In the genomic region with DNA sequence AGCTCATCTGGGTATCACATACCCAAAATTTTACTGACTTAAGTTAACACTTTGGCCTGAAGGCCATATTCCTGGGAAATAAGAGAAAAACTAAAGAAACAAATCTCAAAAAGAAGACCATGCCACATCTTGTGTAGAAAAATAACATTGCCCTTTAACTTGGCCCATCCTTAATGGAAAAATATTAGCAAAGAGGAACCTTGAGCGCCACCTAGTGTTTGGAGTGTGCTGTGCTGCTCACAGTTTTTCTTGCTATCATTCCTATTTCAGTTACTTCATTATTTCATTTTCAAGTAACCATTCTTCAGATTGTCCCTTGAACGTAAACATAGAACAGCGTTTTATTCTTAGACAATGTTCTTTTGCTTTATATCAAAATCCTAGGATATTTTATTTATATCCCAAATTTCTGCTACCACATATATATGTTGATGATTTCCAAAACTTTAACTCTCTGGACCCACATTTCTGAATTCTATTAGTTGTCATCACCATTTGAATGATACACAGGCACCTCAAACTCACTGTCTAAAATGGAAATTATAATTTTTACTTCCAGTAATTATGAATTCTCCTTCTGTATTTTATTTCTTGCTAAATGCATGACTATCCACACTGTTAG, we compare ENCODE assay signal across 9 cellular contexts.
DNase-seq lines count a peak whose midpoint lies in the region; ATAC-seq, FAIRE-seq and TF ChIP-seq lines count a peak whose summit lies in the region.
"Had no signal": no experiment of that assay in that cellular context is flagged by ENCODE, and none has a peak within 500 bp of the region (broad histone marks: within the 10 kb centered on the region; RNA-seq: fewer than 3 reads in every experiment).

No MANE protein-coding gene starts in this region.

- dilution Hi-C loops in endothelial cell of umbilical vein (cut with MboI; ENCODE audit: extremely low pct_ligation_motif_present, low sequenced_read_pairs): no loop called here

- H3K4me3 ChIP-seq in GM23248 (no peak overlapping the region), LNCaP clone FGC (ENCODE audit: low read depth, low read length) (no peak overlapping the region), SK-N-MC (no peak overlapping the region), endothelial cell of umbilical vein (replicated peaks in 1 of 3; ENCODE audit: insufficient read depth in 1 of 3, low read depth in 1 of 3, low read length in 3 of 3) (no peak overlapping the region)
- H3K4me3 ChIP-seq in naive thymus-derived CD4-positive, alpha-beta T cell (ENCODE audit: low read length): no peak overlapping the region

- H3K27ac Mint-ChIP-seq in naive thymus-derived CD4-positive, alpha-beta T cell: no peak overlapping the region
- H3K27ac Mint-ChIP-seq in activated T-helper 2 cell treated with anti-CD3 and anti-CD28 coated beads, Interferon-gamma antibody, Interleukin-2, Interleukin-4, amounts not matched to agents 10 μg/mL and 5 μg/mL and 100 μg/mL, durations not matched to agents 14 hours and 24 hours and 36 hours: no peak overlapping the region
- H3K27ac Mint-ChIP-seq: memory B cell had no signal

- H3K9me1 ChIP-seq in endothelial cell of umbilical vein (replicated peaks; ENCODE audit: control insufficient read depth, extremely low read depth, insufficient read depth, low read length): no peaks in the 10 kb centered on the region

- H4K20me1 ChIP-seq in GM23248 (ENCODE audit: insufficient read depth) (no peaks in the 10 kb centered on the region), endothelial cell of umbilical vein (replicated peaks; ENCODE audit: control insufficient read depth, extremely low read depth, insufficient read depth, low read length) (no peaks in the 10 kb centered on the region)

- no peak overlapping the region for H2AFZ ChIP-seq in GM23248
- H2AFZ ChIP-seq in endothelial cell of umbilical vein (ENCODE audit: low read depth, low read length): no peak overlapping the region

- H3K79me2 ChIP-seq in GM23248 (ENCODE audit: insufficient read depth) (no peaks in the 10 kb centered on the region), endothelial cell of umbilical vein (ENCODE audit: control insufficient read depth, insufficient read depth, low read length) (no peaks in the 10 kb centered on the region)

- no peak for TF ChIP-seq POLR2A in endothelial cell of umbilical vein (IDR thresholded peaks at IDR 0.05; ENCODE audit: low read depth, low read length)

- H3K9me2 ChIP-seq in GM23248 (ENCODE audit: insufficient read depth): no peaks in the 10 kb centered on the region

- H3K9me3 ChIP-seq in GM23248 (ENCODE audit: low read depth) (no peaks in the 10 kb centered on the region), SK-N-MC (ENCODE audit: low read depth, low read length) (no peaks in the 10 kb centered on the region), endothelial cell of umbilical vein (replicated peaks; ENCODE audit: control insufficient read depth, insufficient read depth, low read length) (no peaks in the 10 kb centered on the region)
- H3K9me3 ChIP-seq in naive thymus-derived CD4-positive, alpha-beta T cell (ENCODE audit: control insufficient read depth in 2 of 3, low read length in 3 of 3): no peaks in the 10 kb centered on the region

- no peaks in the 10 kb centered on the region for H3K27me3 Mint-ChIP-seq in activated T-cell treated with anti-CD3 and anti-CD28 coated beads, Interleukin-2, amount 50 U/mL, for 4 hours (ENCODE audit: low read depth)
- no peaks in the 10 kb centered on the region for H3K27me3 Mint-ChIP-seq in naive thymus-derived CD4-positive, alpha-beta T cell
- H3K27me3 Mint-ChIP-seq in activated T-helper 2 cell treated with anti-CD3 and anti-CD28 coated beads, Interferon-gamma antibody, Interleukin-2, Interleukin-4, amounts not matched to agents 10 μg/mL and 5 μg/mL and 100 μg/mL, durations not matched to agents 14 hours and 24 hours and 36 hours (ENCODE audit: low read depth): no peaks in the 10 kb centered on the region
- H3K27me3 Mint-ChIP-seq: memory B cell had no signal

- POLR2A ChIA-PET in endothelial cell of umbilical vein (lab: Charles Lee): no interaction called here
- POLR2A ChIA-PET in naive thymus-derived CD4-positive, alpha-beta T cell (lab: Charles Lee): no interaction called here

- H3K9ac ChIP-seq in GM23248 (no peak overlapping the region), SK-N-MC (ENCODE audit: insufficient read length) (no peak overlapping the region), endothelial cell of umbilical vein (replicated peaks; ENCODE audit: extremely low read depth, insufficient read depth, low read length) (no peak overlapping the region)

- TF ChIP-seq CTCF in LNCaP clone FGC (IDR thresholded peaks at IDR 0.05; ENCODE audit: control insufficient read depth, extremely low read depth, insufficient read depth) (peak; percentile 85), endothelial cell of umbilical vein (IDR thresholded peaks at IDR 0.05; ENCODE audit: extremely low read depth in 1 of 2, insufficient read depth in 1 of 2, low read depth in 1 of 2, low read length in 2 of 2) (peak; percentile 65 to 76)

- H3F3A ChIP-seq in GM23248 (ENCODE audit: insufficient read depth): no peaks in the 10 kb centered on the region

- DNase-seq in activated T-cell treated with anti-CD3 and anti-CD28 coated beads for 4 hours: peak; percentile 1
- no peak for DNase-seq in activated T-cell treated with anti-CD3 and anti-CD28 coated beads, Interleukin-2, amount 50 U/mL, for 4 hours
- peak; percentile 60 for DNase-seq in GM23248
- DNase-seq in LNCaP clone FGC (ENCODE audit: low read depth): peak; percentile 36
- DNase-seq in SK-N-MC (ENCODE audit: low read depth, low spot score): peak; percentile 35
- DNase-seq in endothelial cell of umbilical vein (ENCODE audit: low read depth, low spot score): peak; percentile 57
- DNase-seq in naive thymus-derived CD4-positive, alpha-beta T cell: peak in 2 of 9 donors; percentile 8
- no peak for DNase-seq in activated T-helper 2 cell treated with anti-CD3 and anti-CD28 coated beads, Interferon-gamma antibody, Interleukin-2, Interleukin-4, amounts not matched to agents 10 μg/mL and 5 μg/mL and 100 μg/mL, durations not matched to agents 14 hours and 24 hours and 36 hours (ENCODE audit: low spot score)

- 2 to 3% methylated on average over 3 of the region's 3 CpGs for WGBS in GM23248 (ENCODE audit: low coverage in 1 of 2, low lambda C conversion rate in 2 of 2, missing lambda C conversion rate in 2 of 2), 2 experiments

- no peaks in the 10 kb centered on the region for H3K9me3 Mint-ChIP-seq in activated T-cell treated with anti-CD3 and anti-CD28 coated beads, Interleukin-2, amount 50 U/mL, for 4 hours
- H3K9me3 Mint-ChIP-seq in naive thymus-derived CD4-positive, alpha-beta T cell: no peaks in the 10 kb centered on the region
- H3K9me3 Mint-ChIP-seq in activated T-helper 2 cell treated with anti-CD3 and anti-CD28 coated beads, Interferon-gamma antibody, Interleukin-2, Interleukin-4, amounts not matched to agents 10 μg/mL and 5 μg/mL and 100 μg/mL, durations not matched to agents 14 hours and 24 hours and 36 hours: no peaks in the 10 kb centered on the region
- H3K9me3 Mint-ChIP-seq: memory B cell had no signal

- H3K4me1 Mint-ChIP-seq in activated T-cell treated with anti-CD3 and anti-CD28 coated beads, Interleukin-2, amount 50 U/mL, for 4 hours (ENCODE audit: low read depth): no peaks in the 10 kb centered on the region
- H3K4me1 Mint-ChIP-seq in naive thymus-derived CD4-positive, alpha-beta T cell: no peaks in the 10 kb centered on the region
- H3K4me1 Mint-ChIP-seq in activated T-helper 2 cell treated with anti-CD3 and anti-CD28 coated beads, Interferon-gamma antibody, Interleukin-2, Interleukin-4, amounts not matched to agents 10 μg/mL and 5 μg/mL and 100 μg/mL, durations not matched to agents 14 hours and 24 hours and 36 hours (ENCODE audit: low read depth): no peaks in the 10 kb centered on the region
- H3K4me1 Mint-ChIP-seq: memory B cell had no signal

- intact Hi-C loops in endothelial cell of umbilical vein (cut with micrococcal nuclease): no loop called here
- intact Hi-C loops in naive thymus-derived CD4-positive, alpha-beta T cell (cut with micrococcal nuclease): loop anchor here in 1 of 2 donors (5.0 kb wide), 1 partner anchor 954 kb away; no protein-coding TSS in a partner anchor
- intact Hi-C loops in activated T-helper 2 cell treated with anti-CD3 and anti-CD28 coated beads, Interferon-gamma antibody, Interleukin-2, Interleukin-4, amounts not matched to agents 10 μg/mL and 5 μg/mL and 100 μg/mL, durations not matched to agents 14 hours and 24 hours and 36 hours (cut with micrococcal nuclease): no loop called here

- no TSS peak for BruUV-seq in endothelial cell of umbilical vein (replicated peaks; lab: Mats Ljungman, UMichigan)

- no peak overlapping the region for H3K4me3 Mint-ChIP-seq in activated T-cell treated with anti-CD3 and anti-CD28 coated beads, Interleukin-2, amount 50 U/mL, for 4 hours
- H3K4me3 Mint-ChIP-seq in naive thymus-derived CD4-positive, alpha-beta T cell: no peak overlapping the region
- no peak overlapping the region for H3K4me3 Mint-ChIP-seq in activated T-helper 2 cell treated with anti-CD3 and anti-CD28 coated beads, Interferon-gamma antibody, Interleukin-2, Interleukin-4, amounts not matched to agents 10 μg/mL and 5 μg/mL and 100 μg/mL, durations not matched to agents 14 hours and 24 hours and 36 hours (ENCODE audit: low read depth)
- H3K4me3 Mint-ChIP-seq: memory B cell had no signal

- in situ Hi-C loops in GM23248 (cut with MboI): no loop called here

- no peak for ATAC-seq in activated T-cell treated with anti-CD3 and anti-CD28 coated beads, Interleukin-2, amount 50 U/mL, for 4 hours
- peak; percentile 34 for ATAC-seq in naive thymus-derived CD4-positive, alpha-beta T cell

- H3K36me3 Mint-ChIP-seq in activated T-cell treated with anti-CD3 and anti-CD28 coated beads, Interleukin-2, amount 50 U/mL, for 4 hours (ENCODE audit: insufficient read depth): no peaks in the 10 kb centered on the region
- H3K36me3 Mint-ChIP-seq in naive thymus-derived CD4-positive, alpha-beta T cell: no peaks in the 10 kb centered on the region
- no peaks in the 10 kb centered on the region for H3K36me3 Mint-ChIP-seq in activated T-helper 2 cell treated with anti-CD3 and anti-CD28 coated beads, Interferon-gamma antibody, Interleukin-2, Interleukin-4, amounts not matched to agents 10 μg/mL and 5 μg/mL and 100 μg/mL, durations not matched to agents 14 hours and 24 hours and 36 hours (ENCODE audit: low read depth)
- H3K36me3 Mint-ChIP-seq: memory B cell had no signal

- no peaks in the 10 kb centered on the region for H3K4me1 ChIP-seq in GM23248 (ENCODE audit: insufficient read depth)
- H3K4me1 ChIP-seq in endothelial cell of umbilical vein (ENCODE audit: control insufficient read depth, extremely low read depth, insufficient read depth, low read length): no peaks in the 10 kb centered on the region
- H3K4me1 ChIP-seq in naive thymus-derived CD4-positive, alpha-beta T cell (ENCODE audit: control insufficient read depth in 2 of 2, insufficient read depth in 2 of 2, low read length in 2 of 2): no peaks in the 10 kb centered on the region

- FAIRE-seq in endothelial cell of umbilical vein (lab: Jason Lieb, UNC): peak; percentile 83

- H3K27me3 ChIP-seq in GM23248 (replicated peaks; ENCODE audit: insufficient read depth) (no peaks in the 10 kb centered on the region), endothelial cell of umbilical vein (ENCODE audit: control insufficient read depth in 2 of 2, insufficient read depth in 2 of 2, low read length in 2 of 2) (no peaks in the 10 kb centered on the region)
- no peaks in the 10 kb centered on the region for H3K27me3 ChIP-seq in naive thymus-derived CD4-positive, alpha-beta T cell (ENCODE audit: control insufficient read depth in 2 of 2, insufficient read depth in 2 of 2, low read length in 2 of 2)

- H3K36me3 ChIP-seq in GM23248 (ENCODE audit: low read depth) (no peaks in the 10 kb centered on the region), SK-N-MC (ENCODE audit: insufficient read depth, low read length) (no peaks in the 10 kb centered on the region), endothelial cell of umbilical vein (ENCODE audit: control insufficient read depth in 2 of 2, extremely low read depth in 1 of 2, insufficient read depth in 2 of 2, low read length in 2 of 2) (no peaks in the 10 kb centered on the region)
- H3K36me3 ChIP-seq in naive thymus-derived CD4-positive, alpha-beta T cell (ENCODE audit: control insufficient read depth in 2 of 3, insufficient read depth in 3 of 3, low read length in 3 of 3): no peaks in the 10 kb centered on the region

- H3K27ac ChIP-seq in GM23248 (no peak overlapping the region), SK-N-MC (no peak overlapping the region), endothelial cell of umbilical vein (ENCODE audit: insufficient read depth, low read depth, low read length) (no peak overlapping the region)
- no peak overlapping the region for H3K27ac ChIP-seq in naive thymus-derived CD4-positive, alpha-beta T cell (ENCODE audit: low read depth, low read length)

- H3K4me2 ChIP-seq in GM23248 (ENCODE audit: unreplicated experiment) (no peak overlapping the region), endothelial cell of umbilical vein (ENCODE audit: insufficient read depth, low read length) (no peak overlapping the region)

- CTCF ChIA-PET in endothelial cell of umbilical vein (lab: Charles Lee): interaction anchor here (0.5 kb wide), 1 partner anchor 8 kb away, joined by 3 read pairs; no protein-coding TSS in a partner anchor
- CTCF ChIA-PET in naive thymus-derived CD4-positive, alpha-beta T cell (lab: Charles Lee): no interaction called here

Comparison
In these comparisons a context has a peak if more than half of its experiments do, and no peak if none do; other contexts are left out.
1. DNase-seq: peak in activated T-cell treated with anti-CD3 and anti-CD28 coated beads for 4 hours (single experiment), GM23248 (single experiment), LNCaP clone FGC (single experiment), SK-N-MC (single experiment) and endothelial cell of umbilical vein (single experiment); none in activated T-cell treated with anti-CD3 and anti-CD28 coated beads, Interleukin-2, amount 50 U/mL, for 4 hours (single experiment) and activated T-helper 2 cell treated with anti-CD3 and anti-CD28 coated beads, Interferon-gamma antibody, Interleukin-2, Interleukin-4, amounts not matched to agents 10 μg/mL and 5 μg/mL and 100 μg/mL, durations not matched to agents 14 hours and 24 hours and 36 hours (single experiment).